Comparison of ENCODE assay signal across 34 cellular contexts in genomic region chr6:25927177-25927576, GRCh38. TPM values are rescaled to one million over a fixed set of nuclear protein-coding genes. Genes with fewer than 3 reads are reported as not detected.
"Had no signal": no experiment of that assay in that cellular context is flagged by ENCODE, and none has a peak within 500 bp of the region (broad histone marks: within the 10 kb centered on the region; RNA-seq: fewer than 3 reads in every experiment).

No MANE protein-coding gene starts in this region.

- H3K9me3 ChIP-seq: heart left ventricle, psoas muscle, testis, transverse colon had no signal

- H3K4me3 ChIP-seq: heart left ventricle, neural progenitor cell, psoas muscle, testis, transverse colon had no signal

- FAIRE-seq: kidney had no signal

- H3K4me1 Mint-ChIP-seq: activated B cell treated with CpG ODN at 0.5 μM for 24 hours; activated naive CD4-positive, alpha-beta T cell treated with anti-CD3 and anti-CD28 coated beads, Interleukin-2, amount 50 U/mL, for 24 hours; activated naive CD8-positive, alpha-beta T cell treated with anti-CD3 and anti-CD28 coated beads, Interleukin-2, amount 50 U/mL, for 24 hours; immature natural killer cell; natural killer cell; neural progenitor cell had no signal

- H3K27me3 Mint-ChIP-seq: activated naive CD4-positive, alpha-beta T cell treated with anti-CD3 and anti-CD28 coated beads, Interleukin-2, amount 50 U/mL, for 24 hours had no signal

- H3K4me3 Mint-ChIP-seq: activated B cell treated with CpG ODN at 0.5 μM for 24 hours; activated naive CD4-positive, alpha-beta T cell treated with anti-CD3 and anti-CD28 coated beads, Interleukin-2, amount 50 U/mL, for 24 hours; activated naive CD8-positive, alpha-beta T cell treated with anti-CD3 and anti-CD28 coated beads, Interleukin-2, amount 50 U/mL, for 24 hours; activated T-helper 1 cell treated with anti-CD3 and anti-CD28 coated beads, Interleukin-12 subunit alpha, Interleukin-12 subunit beta, Interleukin-2, Interleukin-4 antibody, amounts not matched to agents 30 ng/mL and 10 ng/mL and 1 ng/mL, durations not matched to agents 14 hours and 24 hours and 36 hours; effector memory CD8-positive, alpha-beta T cell; immature natural killer cell; natural killer cell; neural progenitor cell had no signal

- H3K27ac ChIP-seq: heart left ventricle, neural progenitor cell, parathyroid adenoma, psoas muscle, testis, transverse colon had no signal

- H3K36me3 Mint-ChIP-seq: activated naive CD4-positive, alpha-beta T cell treated with anti-CD3 and anti-CD28 coated beads, Interleukin-2, amount 50 U/mL, for 24 hours; immature natural killer cell; natural killer cell; neural progenitor cell had no signal

- H3K36me3 ChIP-seq: heart left ventricle, neural progenitor cell, transverse colon had no signal

- DNase-seq: activated B cell treated with CpG ODN at 0.5 μM for 24 hours; activated CD4-positive, alpha-beta T cell treated with anti-CD3 and anti-CD28 coated beads, Interleukin-2, amount 50 U/mL, for 4 hours; activated gamma-delta T cell; activated naive CD8-positive, alpha-beta T cell treated with anti-CD3 and anti-CD28 coated beads, Interleukin-2, amount 50 U/mL, for 24 hours; activated T-cell treated with anti-CD3 and anti-CD28 coated beads for 4 hours; amygdala; caudate nucleus; cortex of kidney; effector memory CD8-positive, alpha-beta T cell; erythroblast; heart left ventricle; hypothalamus; immature natural killer cell; kidney; left colon; natural killer cell; occipital lobe; psoas muscle; right cardiac atrium; stimulated activated CD4-positive, alpha-beta T cell treated with anti-CD3 and anti-CD28 coated beads, Interleukin-2, amount 100 ng/mL, for 48 hours; stimulated activated naive CD8-positive, alpha-beta T cell treated with anti-CD3 and anti-CD28 coated beads, Interleukin-15, Interleukin-2, amounts not matched to agents 100 U/mL and 50 U/mL, for 24 hours; T-helper 2 cell; testis; transverse colon had no signal

- H3K27me3 ChIP-seq: heart left ventricle, neural progenitor cell, testis, transverse colon had no signal

- H3K79me2 ChIP-seq: parathyroid adenoma had no signal

- ATAC-seq: activated naive CD8-positive, alpha-beta T cell treated with anti-CD3 and anti-CD28 coated beads, Interleukin-2, amount 50 U/mL, for 24 hours; effector memory CD8-positive, alpha-beta T cell; left colon; natural killer cell; psoas muscle; stimulated activated naive CD8-positive, alpha-beta T cell treated with anti-CD3 and anti-CD28 coated beads, Interleukin-15, Interleukin-2, amounts not matched to agents 100 U/mL and 50 U/mL, for 24 hours had no signal

- H2AFZ ChIP-seq: neural progenitor cell, parathyroid adenoma had no signal

- H3K9me3 Mint-ChIP-seq: activated B cell treated with CpG ODN at 0.5 μM for 24 hours; activated naive CD4-positive, alpha-beta T cell treated with anti-CD3 and anti-CD28 coated beads, Interleukin-2, amount 50 U/mL, for 24 hours; activated naive CD8-positive, alpha-beta T cell treated with anti-CD3 and anti-CD28 coated beads, Interleukin-2, amount 50 U/mL, for 24 hours; activated T-helper 1 cell treated with anti-CD3 and anti-CD28 coated beads, Interleukin-12 subunit alpha, Interleukin-12 subunit beta, Interleukin-2, Interleukin-4 antibody, amounts not matched to agents 30 ng/mL and 10 ng/mL and 1 ng/mL, durations not matched to agents 14 hours and 24 hours and 36 hours; effector memory CD8-positive, alpha-beta T cell; immature natural killer cell; natural killer cell; neural progenitor cell had no signal

- H3K4me2 ChIP-seq: neural progenitor cell had no signal

- H3K27ac Mint-ChIP-seq: activated B cell treated with CpG ODN at 0.5 μM for 24 hours; activated naive CD4-positive, alpha-beta T cell treated with anti-CD3 and anti-CD28 coated beads, Interleukin-2, amount 50 U/mL, for 24 hours; activated naive CD8-positive, alpha-beta T cell treated with anti-CD3 and anti-CD28 coated beads, Interleukin-2, amount 50 U/mL, for 24 hours; activated T-helper 1 cell treated with anti-CD3 and anti-CD28 coated beads, Interleukin-12 subunit alpha, Interleukin-12 subunit beta, Interleukin-2, Interleukin-4 antibody, amounts not matched to agents 30 ng/mL and 10 ng/mL and 1 ng/mL, durations not matched to agents 14 hours and 24 hours and 36 hours; effector memory CD8-positive, alpha-beta T cell; immature natural killer cell; natural killer cell; neural progenitor cell had no signal

- H3K4me1 ChIP-seq: neural progenitor cell, parathyroid adenoma, psoas muscle, testis, transverse colon had no signal

- H3K9ac ChIP-seq: neural progenitor cell, parathyroid adenoma had no signal

RNA-seq across cellular contexts. Expression of gene SLC17A2, which starts 3.3 kb away (rescaled TPM):
- total RNA-seq: activated B cell treated with CpG ODN at 0.5 μM for 24 hours, chondrocyte, fibroblast of lung, heart left ventricle, left colon, lower leg skin, mononuclear cell, natural killer cell, occipital lobe, psoas muscle, right cardiac atrium, skeletal muscle tissue, transverse colon had no signal
- polyA plus RNA-seq: fibroblast of lung, heart left ventricle, immature natural killer cell, psoas muscle, right cardiac atrium had no signal

RNA-seq across cellular contexts. Expression of gene SLC17A3, which starts 53.1 kb away (rescaled TPM):
- total RNA-seq: activated B cell treated with CpG ODN at 0.5 μM for 24 hours, chondrocyte, fibroblast of lung, heart left ventricle, left colon, lower leg skin, occipital lobe, psoas muscle, skeletal muscle tissue, transverse colon, urinary bladder had no signal
- polyA plus RNA-seq: heart left ventricle, immature natural killer cell, psoas muscle, right cardiac atrium, urinary bladder had no signal
